ENCODE assay signal across 8 cellular contexts in genomic region chr1:226626577-226626956, GRCh38.
DNase-seq lines count a peak whose midpoint lies in the region; ATAC-seq, FAIRE-seq and TF ChIP-seq lines count a peak whose summit lies in the region.

No MANE protein-coding gene starts in this region.

- H3F3A ChIP-seq in SU-DHL-6 (ENCODE audit: insufficient read depth), result no peaks in the 10 kb centered on the region

- H3K27me3 ChIP-seq in BLaER1, result no peaks in the 10 kb centered on the region
- H3K27me3 ChIP-seq in SU-DHL-6 (ENCODE audit: low read length), result no peaks in the 10 kb centered on the region
- no peaks in the 10 kb centered on the region for H3K27me3 ChIP-seq in uterus

- peaks cover 31% of the 10 kb centered on the region for H3K4me1 ChIP-seq in BLaER1
- H3K4me1 ChIP-seq in uterus, result peaks cover 0 to 11% of the 10 kb centered on the region in 2 donors

- peaks cover 7% of the 10 kb centered on the region for H3K36me3 Mint-ChIP-seq in activated naive CD4-positive, alpha-beta T cell treated with anti-CD3 and anti-CD28 coated beads, Interleukin-2, amount 50 U/mL, for 24 hours

- H2AFZ ChIP-seq in SU-DHL-6 (ENCODE audit: low read depth, low read length, severe bottlenecking), result no peak overlapping the region

- no peaks in the 10 kb centered on the region for H3K9me2 ChIP-seq in SU-DHL-6 (replicated peaks; ENCODE audit: insufficient read depth, low read length)

- TF ChIP-seq CTCF in SU-DHL-6 (IDR thresholded peaks at IDR 0.05; ENCODE audit: insufficient read depth, low read length, poor library complexity, severe bottlenecking), result peak; percentile 95
- peak; percentile 89 to 96 (median 93) for TF ChIP-seq CTCF in uterus (IDR thresholded peaks at IDR 0.05)

- intact Hi-C loops in Right ventricle myocardium inferior (cut with DNase I) (loop anchor here (2.0 kb wide), 1 partner anchor 202 kb away; no protein-coding TSS in a partner anchor), uterus (cut with DNase I; ENCODE audit: low total_unique reads) (no loop called here)

- no peaks in the 10 kb centered on the region for H3K79me2 ChIP-seq in SU-DHL-6 (ENCODE audit: insufficient read depth, low read length)

- peak; percentile 78 for FAIRE-seq in GM19239 (lab: Jason Lieb, UNC)

- H3K9me3 Mint-ChIP-seq in activated naive CD4-positive, alpha-beta T cell treated with anti-CD3 and anti-CD28 coated beads, Interleukin-2, amount 50 U/mL, for 24 hours, result no peaks in the 10 kb centered on the region

- peaks cover 11% of the 10 kb centered on the region; the same call in 1 of the 2 replicates for H3K36me3 ChIP-seq in BLaER1
- H3K36me3 ChIP-seq in SU-DHL-6 (ENCODE audit: low read length), result no peaks in the 10 kb centered on the region
- H3K36me3 ChIP-seq in uterus, result no peaks in the 10 kb centered on the region

- H4K20me1 ChIP-seq in BLaER1, result no peaks in the 10 kb centered on the region
- H4K20me1 ChIP-seq in SU-DHL-6 (ENCODE audit: low read depth, low read length), result no peaks in the 10 kb centered on the region

- H3K4me3 ChIP-seq in BLaER1 (no peak overlapping the region), SU-DHL-6 (ENCODE audit: insufficient read depth, low read length, poor library complexity, severe bottlenecking) (no peak overlapping the region), uterus (no peak overlapping the region)

- DNase-seq in GM19239 (ENCODE audit: insufficient read length, low spot score) (peak; percentile 57), Right ventricle myocardium inferior (ENCODE audit: missing footprints) (peak; percentile 87), pulmonary artery endothelial cell (ENCODE audit: low read depth, low spot score) (peak; percentile 26), uterus (peak; percentile 87)

- H3K9ac ChIP-seq in BLaER1 (no peak overlapping the region), SU-DHL-6 (ENCODE audit: low read length) (no peak overlapping the region)

- peak; percentile 67 for ATAC-seq in HG03521 (IDR thresholded peaks at IDR 0.05; ENCODE audit: unreplicated experiment)
- peak; percentile 81 for ATAC-seq in Right ventricle myocardium inferior

- H3K27ac ChIP-seq in BLaER1 (no peak overlapping the region), SU-DHL-6 (ENCODE audit: low read depth, low read length) (no peak overlapping the region), uterus (peak overlapping the region; percentile 39 to 43)

- H3K27me3 Mint-ChIP-seq in activated naive CD4-positive, alpha-beta T cell treated with anti-CD3 and anti-CD28 coated beads, Interleukin-2, amount 50 U/mL, for 24 hours, result no peaks in the 10 kb centered on the region

- H3K4me2 ChIP-seq in BLaER1 (peak overlapping the region; percentile 35; the same call in 1 of the 2 replicates), SU-DHL-6 (ENCODE audit: low read depth, low read length, poor library complexity, severe bottlenecking) (no peak overlapping the region)

- H3K9me3 ChIP-seq in BLaER1 (peaks cover 9% of the 10 kb centered on the region), SU-DHL-6 (ENCODE audit: insufficient read depth, low read length) (no peaks in the 10 kb centered on the region), uterus (no peaks in the 10 kb centered on the region)

- peak overlapping the region; percentile 90 for H3K27ac Mint-ChIP-seq in activated naive CD4-positive, alpha-beta T cell treated with anti-CD3 and anti-CD28 coated beads, Interleukin-2, amount 50 U/mL, for 24 hours

- peaks cover 40% of the 10 kb centered on the region for H3K4me1 Mint-ChIP-seq in activated naive CD4-positive, alpha-beta T cell treated with anti-CD3 and anti-CD28 coated beads, Interleukin-2, amount 50 U/mL, for 24 hours

- peak overlapping the region; percentile 81 for H3K4me3 Mint-ChIP-seq in activated naive CD4-positive, alpha-beta T cell treated with anti-CD3 and anti-CD28 coated beads, Interleukin-2, amount 50 U/mL, for 24 hours

- no peak for TF ChIP-seq POLR2A in uterus (IDR thresholded peaks at IDR 0.05)

Comparison
In these comparisons a context has a peak if more than half of its experiments do, and no peak if none do; other contexts are left out.
1. H3K27ac ChIP-seq: peak in uterus (2 of 2); none in BLaER1 (single experiment) and SU-DHL-6 (single experiment).
2. DNase-seq: peak in every context shown above with its lines; median percentile 87 in Right ventricle myocardium inferior; 87 in uterus; 57 in GM19239; 26 in pulmonary artery endothelial cell.